8 cellular contexts compared by ENCODE assay signal in the genomic region with DNA sequence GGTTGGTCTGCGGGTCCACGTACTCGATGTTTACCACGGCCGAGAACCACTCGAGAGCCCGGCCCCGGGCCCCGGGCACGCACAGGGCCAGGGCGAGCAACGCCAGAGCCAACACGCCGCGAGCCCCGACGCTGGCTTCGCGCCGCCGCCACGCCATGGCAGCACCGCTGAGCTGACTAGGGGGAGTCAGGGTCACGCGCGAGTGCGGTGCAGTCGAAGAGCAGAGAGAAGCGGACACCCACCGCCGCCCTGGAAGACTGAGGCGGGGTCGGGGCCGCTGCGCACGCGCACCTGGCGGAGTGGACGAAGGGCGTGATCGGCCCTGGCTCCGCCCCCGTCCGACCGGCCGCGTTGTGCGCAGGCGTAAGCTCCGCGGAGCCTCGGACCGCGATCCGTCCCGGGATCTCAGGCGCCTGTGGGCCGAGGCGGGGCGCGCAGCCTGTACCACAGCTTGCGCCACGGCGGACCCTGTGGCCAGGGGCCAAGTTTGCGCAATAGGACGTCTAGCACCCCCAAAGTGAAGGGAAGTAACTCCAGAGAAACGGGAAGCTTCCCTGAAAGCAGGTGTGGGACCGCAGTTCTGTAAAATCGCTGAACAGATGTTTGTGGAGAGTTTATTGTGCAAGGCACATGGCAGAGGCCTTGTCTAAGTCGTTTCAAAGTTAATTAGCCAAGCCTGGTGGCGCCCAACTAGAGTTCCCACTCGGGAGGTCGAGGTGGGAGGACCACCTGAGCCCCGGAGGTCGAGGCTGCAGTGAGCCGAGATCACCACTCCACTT. TPM values are rescaled to one million over a fixed set of nuclear protein-coding genes. Genes with fewer than 3 reads are reported as not detected.
DNase-seq lines count a peak whose midpoint lies in the region; ATAC-seq and TF ChIP-seq lines count a peak whose summit lies in the region.

A gene with protein sequence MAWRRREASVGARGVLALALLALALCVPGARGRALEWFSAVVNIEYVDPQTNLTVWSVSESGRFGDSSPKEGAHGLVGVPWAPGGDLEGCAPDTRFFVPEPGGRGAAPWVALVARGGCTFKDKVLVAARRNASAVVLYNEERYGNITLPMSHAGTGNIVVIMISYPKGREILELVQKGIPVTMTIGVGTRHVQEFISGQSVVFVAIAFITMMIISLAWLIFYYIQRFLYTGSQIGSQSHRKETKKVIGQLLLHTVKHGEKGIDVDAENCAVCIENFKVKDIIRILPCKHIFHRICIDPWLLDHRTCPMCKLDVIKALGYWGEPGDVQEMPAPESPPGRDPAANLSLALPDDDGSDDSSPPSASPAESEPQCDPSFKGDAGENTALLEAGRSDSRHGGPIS (minus strand): TSS at position 270 of the 779 bp plus-strand sequence. CDS start 113 bp downstream, at position 157.

- H3K9me2 ChIP-seq in SU-DHL-6 (replicated peaks; ENCODE audit: insufficient read depth, low read length): no peaks in the 10 kb centered on the region

- H3K9me3 Mint-ChIP-seq in activated naive CD8-positive, alpha-beta T cell treated with anti-CD3 and anti-CD28 coated beads, Interleukin-2, amount 10 ng/mL, durations not matched to agents 7 days and 5 days: no peaks in the 10 kb centered on the region

- no peaks in the 10 kb centered on the region for H3K36me3 ChIP-seq in SU-DHL-6 (ENCODE audit: low read length)
- no peaks in the 10 kb centered on the region for H3K36me3 ChIP-seq in transverse colon

- H2AFZ ChIP-seq in SU-DHL-6 (ENCODE audit: low read depth, low read length, severe bottlenecking): peak within 1 kb of the TSS; percentile 96

- H3K79me2 ChIP-seq in SU-DHL-6 (ENCODE audit: insufficient read depth, low read length): peaks cover 18% of the 10 kb centered on the region

- H3K9ac ChIP-seq in SU-DHL-6 (ENCODE audit: low read length): peak within 1 kb of the TSS; percentile 76

- TF ChIP-seq EP300 in transverse colon (IDR thresholded peaks at IDR 0.05; ENCODE audit: low read depth): no peak

- H3K27ac ChIP-seq in SU-DHL-6 (ENCODE audit: low read depth, low read length): no peak within 1 kb of the TSS; the same call in 1 of the 2 replicates
- H3K27ac ChIP-seq in transverse colon: peak within 1 kb of the TSS; percentile 92 to 95 (median 94)

- intact Hi-C loops in Right ventricle myocardium superior (cut with DNase I) (no loop called here), transverse colon (cut with DNase I; ENCODE audit: low total_unique reads) (no loop called here)

- WGBS in transverse colon (ENCODE audit: low coverage in 1 of 2), 2 donors: 5% methylated on average over 52 of the region's 76 CpGs; no CpG with 5 or more reads in 1 of the 2 donors

- POLR2A ChIA-PET in activated naive CD8-positive, alpha-beta T cell treated with anti-CD3 and anti-CD28 coated beads, Interleukin-2, amount 10 ng/mL, durations not matched to agents 7 days and 5 days (lab: Charles Lee): interaction anchor here (0.6 to 2.5 kb wide), 18 partner anchors 9 to 392 kb away, joined by 3 to 32 read pairs (median 5); a partner anchor contains a TSS

- no peaks in the 10 kb centered on the region for H3K9me3 ChIP-seq in SU-DHL-6 (ENCODE audit: insufficient read depth, low read length)
- no peaks in the 10 kb centered on the region for H3K9me3 ChIP-seq in transverse colon

- peak; percentile 93 for TF ChIP-seq POLR2A in transverse colon (IDR thresholded peaks at IDR 0.05)

- peak; percentile 72 for ATAC-seq in HG02759 (IDR thresholded peaks at IDR 0.05; ENCODE audit: unreplicated experiment)
- peak; percentile 78 for ATAC-seq in activated naive CD8-positive, alpha-beta T cell treated with anti-CD3 and anti-CD28 coated beads, Interleukin-2, amount 10 ng/mL, durations not matched to agents 7 days and 5 days (ENCODE audit: low read depth)
- peak; percentile 96 for ATAC-seq in Right ventricle myocardium superior (ENCODE audit: poor library complexity)

- peaks cover 50% of the 10 kb centered on the region for H3K4me1 Mint-ChIP-seq in activated naive CD8-positive, alpha-beta T cell treated with anti-CD3 and anti-CD28 coated beads, Interleukin-2, amount 10 ng/mL, durations not matched to agents 7 days and 5 days

- peak; percentile 3 for TF ChIP-seq CTCF in GM12873 (IDR thresholded peaks at IDR 0.05; ENCODE audit: insufficient read depth, low read depth, low read length, missing control alignments)
- TF ChIP-seq CTCF in SU-DHL-6 (IDR thresholded peaks at IDR 0.05; ENCODE audit: insufficient read depth, low read length, poor library complexity, severe bottlenecking): no peak
- TF ChIP-seq CTCF in transverse colon (IDR thresholded peaks at IDR 0.05): peak in 3 of 5 experiments; percentile 9 to 46 (median 42)

- peaks cover 19% of the 10 kb centered on the region for H3K36me3 Mint-ChIP-seq in activated naive CD8-positive, alpha-beta T cell treated with anti-CD3 and anti-CD28 coated beads, Interleukin-2, amount 10 ng/mL, durations not matched to agents 7 days and 5 days

- peak within 1 kb of the TSS; percentile 68 for H3K4me2 ChIP-seq in SU-DHL-6 (ENCODE audit: low read depth, low read length, poor library complexity, severe bottlenecking)

- H3K4me3 ChIP-seq in SU-DHL-6 (ENCODE audit: insufficient read depth, low read length, poor library complexity, severe bottlenecking) (peak within 1 kb of the TSS; percentile 92), transverse colon (peak within 1 kb of the TSS; percentile 78 to 92 (median 85))

- H3K4me3 Mint-ChIP-seq in activated naive CD8-positive, alpha-beta T cell treated with anti-CD3 and anti-CD28 coated beads, Interleukin-2, amount 10 ng/mL, durations not matched to agents 7 days and 5 days: peak within 1 kb of the TSS; percentile 98

- 0 out of 2 replicates have a peak, but pooled peaks cover 5% of the 10 kb centered on the region for H3F3A ChIP-seq in SU-DHL-6 (ENCODE audit: insufficient read depth)

- H3K27ac Mint-ChIP-seq in activated naive CD8-positive, alpha-beta T cell treated with anti-CD3 and anti-CD28 coated beads, Interleukin-2, amount 10 ng/mL, durations not matched to agents 7 days and 5 days: peak within 1 kb of the TSS; percentile 96

- in situ Hi-C loops in transverse colon (cut with MboI; ENCODE audit: low pct_ligation_motif_present in 1 of 4, low pct_unique_long_range_greater_than_20kb in 1 of 4, low sequenced_read_pairs in 3 of 4): no loop called here

- no peaks in the 10 kb centered on the region for H4K20me1 ChIP-seq in SU-DHL-6 (ENCODE audit: low read depth, low read length)

- H3K27me3 Mint-ChIP-seq in activated naive CD8-positive, alpha-beta T cell treated with anti-CD3 and anti-CD28 coated beads, Interleukin-2, amount 10 ng/mL, durations not matched to agents 7 days and 5 days: no peaks in the 10 kb centered on the region

- peaks cover 11 to 56% (median 30%) of the 10 kb centered on the region in 4 donors for H3K4me1 ChIP-seq in transverse colon

- DNase-seq in NCI-H1417 (lab: John Stamatoyannopoulos, UW): peak; percentile 70 to 92 (median 88)
- peak; percentile 97 for DNase-seq in activated naive CD8-positive, alpha-beta T cell treated with anti-CD3 and anti-CD28 coated beads, Interleukin-2, amount 10 ng/mL, durations not matched to agents 7 days and 5 days
- peak; percentile 97 for DNase-seq in Right ventricle myocardium superior
- DNase-seq in pons (ENCODE audit: low spot score): peak; percentile 85
- peak; percentile 95 for DNase-seq in transverse colon

- H3K27me3 ChIP-seq in SU-DHL-6 (ENCODE audit: low read length): no peaks in the 10 kb centered on the region
- no peaks in the 10 kb centered on the region for H3K27me3 ChIP-seq in transverse colon

RNA-seq across cellular contexts. Expression of the gene that starts here (rescaled TPM):
- total RNA-seq in activated naive CD8-positive, alpha-beta T cell treated with anti-CD3 and anti-CD28 coated beads, Interleukin-2, amount 10 ng/mL, durations not matched to agents 7 days and 5 days: 10 to 100 TPM; 90.1 to 90.3 TPM
- total RNA-seq in Right ventricle myocardium superior: 14.0 TPM
- total RNA-seq in transverse colon: 100 to 1,000 TPM in 1 of 4 donors, 10 to 100 TPM in 3; 22.7 to 100 (median 54.6) TPM
